In the genomic region with DNA sequence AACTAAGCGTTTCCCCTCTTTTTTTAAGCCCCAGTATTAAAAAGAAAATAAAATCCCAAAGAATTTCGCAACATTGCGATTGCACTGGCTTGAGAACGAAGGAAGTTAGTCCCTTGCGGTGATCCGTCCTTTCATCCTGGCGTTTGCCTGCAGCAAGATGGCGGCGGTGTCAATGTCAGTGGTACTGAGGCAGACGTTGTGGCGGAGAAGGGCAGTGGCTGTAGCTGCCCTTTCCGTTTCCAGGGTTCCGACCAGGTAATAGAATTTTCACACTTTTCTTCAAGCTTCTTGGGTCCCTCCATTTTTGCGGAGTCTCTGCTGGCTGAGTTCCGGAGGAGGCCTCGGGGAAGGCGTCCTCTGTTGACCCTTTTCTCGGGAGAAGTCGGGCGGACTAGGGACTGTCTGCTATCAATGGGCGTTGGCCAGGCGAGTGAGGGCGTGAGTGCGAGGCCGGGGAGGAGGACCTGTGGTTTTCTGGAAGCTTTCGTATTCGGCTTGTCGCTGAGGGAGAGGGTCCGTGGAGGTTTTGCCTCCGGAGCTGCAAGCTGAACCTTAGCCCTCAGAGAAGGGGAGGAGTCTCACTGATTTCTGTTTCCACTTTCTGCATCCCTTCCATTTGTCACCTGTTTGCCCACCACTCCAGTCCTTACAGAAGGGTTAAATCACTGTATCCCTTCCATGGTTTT, we compare ENCODE assay signal across 8 cellular contexts. TPM values are rescaled to one million over a fixed set of nuclear protein-coding genes. Genes with fewer than 3 reads are reported as not detected.
DNase-seq lines count a peak whose midpoint lies in the region; ATAC-seq and TF ChIP-seq lines count a peak whose summit lies in the region.

A gene (plus strand): TSS at position 134 of the 686 bp plus-strand sequence. CDS start 24 bp downstream, at position 158.

- ATAC-seq in HG03460 (IDR thresholded peaks at IDR 0.05; ENCODE audit: unreplicated experiment) = peak; percentile 93

- peak within 1 kb of the TSS; percentile 73 to 92 for H3K9ac ChIP-seq in liver (ENCODE audit: low read depth in 1 of 2, low read length in 2 of 2)

- no peaks in the 10 kb centered on the region for H3K36me3 ChIP-seq in BE2C
- H3K36me3 ChIP-seq in liver (ENCODE audit: control insufficient read depth in 4 of 4, insufficient read depth in 3 of 4, low read depth in 1 of 4, low read length in 3 of 4) = no peaks in the 10 kb centered on the region

- intact Hi-C loops in dorsolateral prefrontal cortex (cut with DNase I) = no loop called here

- no peaks in the 10 kb centered on the region for H3K4me1 ChIP-seq in BE2C
- peaks cover 3 to 19% (median 11%) of the 10 kb centered on the region in 4 donors for H3K4me1 ChIP-seq in liver (ENCODE audit: control insufficient read depth in 4 of 4, insufficient read depth in 4 of 4, low read length in 3 of 4)

- H3K4me3 ChIP-seq in BE2C (ENCODE audit: low read depth, low read length) = peak within 1 kb of the TSS; percentile 96
- peak within 1 kb of the TSS; percentile 53 to 96 (median 83) for H3K4me3 ChIP-seq in dorsolateral prefrontal cortex
- peak within 1 kb of the TSS; percentile 73 to 88 (median 88) for H3K4me3 ChIP-seq in liver (ENCODE audit: low read depth in 1 of 3, low read length in 3 of 3)

- H3K27ac ChIP-seq in dorsolateral prefrontal cortex (peak within 1 kb of the TSS; percentile 52 to 97 (median 87)), liver (ENCODE audit: low read depth in 1 of 2, low read length in 2 of 2) (peak within 1 kb of the TSS; percentile 85 to 86)

- H3K9me3 ChIP-seq in BE2C (peaks cover 7% of the 10 kb centered on the region), liver (ENCODE audit: control insufficient read depth in 4 of 4, low read length in 3 of 4) (no peaks in the 10 kb centered on the region)

- TF ChIP-seq CTCF in BE2C (IDR thresholded peaks at IDR 0.05; ENCODE audit: low read depth, low read length) = no peak
- peak in 44 of 56 donors; percentile 7 to 59 (median 38) for TF ChIP-seq CTCF in dorsolateral prefrontal cortex (IDR thresholded peaks at IDR 0.05 in 54 of 56, conservative IDR thresholded peaks at IDR 0.05 in 2 of 56; ENCODE audit: low read depth in 1 of 56, partially characterized antibody in 56 of 56)
- no peak for TF ChIP-seq CTCF in liver (IDR thresholded peaks at IDR 0.05; ENCODE audit: low read depth, low read length, missing input control)

- peak; percentile 51 to 64 for TF ChIP-seq RAD21 in liver (IDR thresholded peaks at IDR 0.05)

- DNase-seq in BE2C = peak; percentile 88
- peak; percentile 60 for DNase-seq in GM19240 (ENCODE audit: insufficient read length, low spot score)
- peak; percentile 67 for DNase-seq in NCI-H526 treated with DMSO at 0.1 percent for 48 hours (lab: John Stamatoyannopoulos, UW)
- DNase-seq in activated CD4-positive, alpha-beta T cell treated with anti-CD3 and anti-CD28 coated beads, Interleukin-2, amount 50 U/mL, for 4 hours = peak; percentile 75 to 77
- DNase-seq in dorsolateral prefrontal cortex = peak; percentile 69 to 90 (median 86)
- DNase-seq in stimulated activated CD4-positive, alpha-beta T cell treated with anti-CD3 and anti-CD28 coated beads, Interleukin-4, amount 100 ng/mL, for 24 hours = peak; percentile 88

- under 1% methylated on average over 30 of the region's 30 CpGs for WGBS in liver

- H3K27me3 ChIP-seq in BE2C (no peaks in the 10 kb centered on the region), dorsolateral prefrontal cortex (peaks cover 0 to under 1% (median 0%) of the 10 kb centered on the region in 45 donors), liver (ENCODE audit: control insufficient read depth in 4 of 4, insufficient read depth in 4 of 4, low read length in 3 of 4) (no peaks in the 10 kb centered on the region)

TF ChIP-seq in liver, 16 proteins besides CTCF, POLR2A, EP300 and RAD21:
- TF ChIP-seq, protein P1, sequence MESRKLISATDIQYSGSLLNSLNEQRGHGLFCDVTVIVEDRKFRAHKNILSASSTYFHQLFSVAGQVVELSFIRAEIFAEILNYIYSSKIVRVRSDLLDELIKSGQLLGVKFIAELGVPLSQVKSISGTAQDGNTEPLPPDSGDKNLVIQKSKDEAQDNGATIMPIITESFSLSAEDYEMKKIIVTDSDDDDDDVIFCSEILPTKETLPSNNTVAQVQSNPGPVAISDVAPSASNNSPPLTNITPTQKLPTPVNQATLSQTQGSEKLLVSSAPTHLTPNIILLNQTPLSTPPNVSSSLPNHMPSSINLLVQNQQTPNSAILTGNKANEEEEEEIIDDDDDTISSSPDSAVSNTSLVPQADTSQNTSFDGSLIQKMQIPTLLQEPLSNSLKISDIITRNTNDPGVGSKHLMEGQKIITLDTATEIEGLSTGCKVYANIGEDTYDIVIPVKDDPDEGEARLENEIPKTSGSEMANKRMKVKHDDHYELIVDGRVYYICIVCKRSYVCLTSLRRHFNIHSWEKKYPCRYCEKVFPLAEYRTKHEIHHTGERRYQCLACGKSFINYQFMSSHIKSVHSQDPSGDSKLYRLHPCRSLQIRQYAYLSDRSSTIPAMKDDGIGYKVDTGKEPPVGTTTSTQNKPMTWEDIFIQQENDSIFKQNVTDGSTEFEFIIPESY (IDR thresholded peaks at IDR 0.05) = peak; percentile 93
- TF ChIP-seq EGR1 (IDR thresholded peaks at IDR 0.05; ENCODE audit: low read depth in 2 of 2) (peak in 1 of 2 donors; percentile 23), RXRA (IDR thresholded peaks at IDR 0.05) (peak; percentile 84 to 87), HNF4A (conservative IDR thresholded peaks at IDR 0.05) (peak in 1 of 2 donors; percentile 57), JUND (IDR thresholded peaks at IDR 0.05) (peak; percentile 12 to 71), YY1 (IDR thresholded peaks at IDR 0.05) (peak; percentile 100), GABPA (IDR thresholded peaks at IDR 0.05 in 1 of 2, conservative IDR thresholded peaks at IDR 0.05 in 1 of 2) (peak in 1 of 2 donors; percentile 46), TAF1 (conservative IDR thresholded peaks at IDR 0.05) (peak; percentile 68), FOXA1 (IDR thresholded peaks at IDR 0.05) (no peak), SP1 (IDR thresholded peaks at IDR 0.05) (peak; percentile 16), FOXA2 (IDR thresholded peaks at IDR 0.05) (no peak), HNF4G (IDR thresholded peaks at IDR 0.05) (peak; percentile 15), NR2F2 (IDR thresholded peaks at IDR 0.05) (peak; percentile 61)
- TF ChIP-seq, protein P2, sequence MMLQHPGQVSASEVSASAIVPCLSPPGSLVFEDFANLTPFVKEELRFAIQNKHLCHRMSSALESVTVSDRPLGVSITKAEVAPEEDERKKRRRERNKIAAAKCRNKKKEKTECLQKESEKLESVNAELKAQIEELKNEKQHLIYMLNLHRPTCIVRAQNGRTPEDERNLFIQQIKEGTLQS (IDR thresholded peaks at IDR 0.05) = peak; percentile 69
- TF ChIP-seq, protein P3, sequence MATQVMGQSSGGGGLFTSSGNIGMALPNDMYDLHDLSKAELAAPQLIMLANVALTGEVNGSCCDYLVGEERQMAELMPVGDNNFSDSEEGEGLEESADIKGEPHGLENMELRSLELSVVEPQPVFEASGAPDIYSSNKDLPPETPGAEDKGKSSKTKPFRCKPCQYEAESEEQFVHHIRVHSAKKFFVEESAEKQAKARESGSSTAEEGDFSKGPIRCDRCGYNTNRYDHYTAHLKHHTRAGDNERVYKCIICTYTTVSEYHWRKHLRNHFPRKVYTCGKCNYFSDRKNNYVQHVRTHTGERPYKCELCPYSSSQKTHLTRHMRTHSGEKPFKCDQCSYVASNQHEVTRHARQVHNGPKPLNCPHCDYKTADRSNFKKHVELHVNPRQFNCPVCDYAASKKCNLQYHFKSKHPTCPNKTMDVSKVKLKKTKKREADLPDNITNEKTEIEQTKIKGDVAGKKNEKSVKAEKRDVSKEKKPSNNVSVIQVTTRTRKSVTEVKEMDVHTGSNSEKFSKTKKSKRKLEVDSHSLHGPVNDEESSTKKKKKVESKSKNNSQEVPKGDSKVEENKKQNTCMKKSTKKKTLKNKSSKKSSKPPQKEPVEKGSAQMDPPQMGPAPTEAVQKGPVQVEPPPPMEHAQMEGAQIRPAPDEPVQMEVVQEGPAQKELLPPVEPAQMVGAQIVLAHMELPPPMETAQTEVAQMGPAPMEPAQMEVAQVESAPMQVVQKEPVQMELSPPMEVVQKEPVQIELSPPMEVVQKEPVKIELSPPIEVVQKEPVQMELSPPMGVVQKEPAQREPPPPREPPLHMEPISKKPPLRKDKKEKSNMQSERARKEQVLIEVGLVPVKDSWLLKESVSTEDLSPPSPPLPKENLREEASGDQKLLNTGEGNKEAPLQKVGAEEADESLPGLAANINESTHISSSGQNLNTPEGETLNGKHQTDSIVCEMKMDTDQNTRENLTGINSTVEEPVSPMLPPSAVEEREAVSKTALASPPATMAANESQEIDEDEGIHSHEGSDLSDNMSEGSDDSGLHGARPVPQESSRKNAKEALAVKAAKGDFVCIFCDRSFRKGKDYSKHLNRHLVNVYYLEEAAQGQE (IDR thresholded peaks at IDR 0.05) = peak; percentile 79
- TF ChIP-seq, protein P4, sequence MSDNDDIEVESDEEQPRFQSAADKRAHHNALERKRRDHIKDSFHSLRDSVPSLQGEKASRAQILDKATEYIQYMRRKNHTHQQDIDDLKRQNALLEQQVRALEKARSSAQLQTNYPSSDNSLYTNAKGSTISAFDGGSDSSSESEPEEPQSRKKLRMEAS (IDR thresholded peaks at IDR 0.05) = peak; percentile 33

RNA-seq across cellular contexts. Expression of the gene that starts here (rescaled TPM):
- 119 TPM for polyA plus RNA-seq in BE2C (2012; ENCODE audit: insufficient read depth, insufficient read length, low read depth)
- total RNA-seq in dorsolateral prefrontal cortex (100 to 1,000 TPM in 3 of 120 experiments, 10 to 100 TPM in 117; 38.2 to 109 (median 75.5) TPM), liver (10 to 100 TPM; 35.9 to 62.2 TPM)
- polyA plus RNA-seq in liver = 100 to 1,000 TPM in 1 of 2 donors, 10 to 100 TPM in 1; 44.6 to 114 TPM

Comparison
In these comparisons a context has a peak if more than half of its experiments do, and no peak if none do; other contexts are left out.
1. Peak in every context shown above with its lines: DNase-seq, ATAC-seq, H3K4me3 ChIP-seq and H3K27ac ChIP-seq.
2. CTCF ChIP-seq: peak in dorsolateral prefrontal cortex (44 of 56); none in BE2C (single experiment) and liver (single experiment).